ENCODE assay signal across 28 cellular contexts in the genomic region with DNA sequence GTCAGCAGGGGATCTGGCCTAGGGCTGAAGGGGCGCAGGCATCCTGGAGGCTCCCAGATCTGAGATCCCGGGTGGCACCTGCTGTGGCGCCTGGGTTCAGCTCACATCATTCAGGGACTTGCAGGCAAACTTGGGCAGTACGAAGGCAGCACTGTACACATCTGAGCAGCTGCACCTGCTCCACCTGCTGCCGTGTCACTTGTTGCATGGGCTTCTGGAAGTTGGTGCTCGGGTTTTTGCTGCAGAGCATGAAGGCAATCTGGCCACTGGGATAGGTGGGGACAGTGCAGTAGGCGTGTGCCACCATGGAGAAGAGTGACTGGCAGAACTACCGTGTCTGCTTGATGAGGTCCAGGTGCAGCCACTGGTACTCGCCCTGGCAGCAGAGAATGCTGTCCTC.
"Had no signal": no experiment of that assay in that cellular context is flagged by ENCODE, and none has a peak within 500 bp of the region (broad histone marks: within the 10 kb centered on the region; RNA-seq: fewer than 3 reads in every experiment).

No MANE protein-coding gene starts in this region.

- H3K4me3 ChIP-seq: coronary artery, esophagus muscularis mucosa, gastroesophageal sphincter, heart left ventricle, hepatocyte, lung, neural progenitor cell, prostate gland, sigmoid colon, stomach, thyroid gland had no signal

- H3K4me3 Mint-ChIP-seq: memory B cell; naive thymus-derived CD4-positive, alpha-beta T cell; nephron; neural progenitor cell; stimulated activated effector memory CD8-positive, alpha-beta T cell treated with anti-CD3 and anti-CD28 coated beads, Interleukin-12 subunit alpha, Interleukin-12 subunit beta, amount 100 ng/mL, for 72 hours; type B pancreatic cell had no signal

- H3K27me3 ChIP-seq: esophagus muscularis mucosa, foreskin keratinocyte, gastroesophageal sphincter, heart left ventricle, hepatocyte, neural progenitor cell, sigmoid colon, stomach, thyroid gland had no signal

- DNase-seq: dermis blood vessel endothelial cell; effector memory CD4-positive, alpha-beta T cell; foreskin keratinocyte; heart left ventricle; kidney; midbrain; naive thymus-derived CD4-positive, alpha-beta T cell; right cardiac atrium; sigmoid colon; stimulated activated CD4-positive, alpha-beta T cell treated with anti-CD3 and anti-CD28 coated beads, Interleukin-2, amount 100 ng/mL, for 24 hours; stimulated activated CD4-positive, alpha-beta T cell treated with anti-CD3 and anti-CD28 coated beads, Interleukin-4, amount 100 ng/mL, for 24 hours; stimulated activated naive CD4-positive, alpha-beta T cell treated with Interleukin-2 at 50 U/mL for 16 hours; stomach; thyroid gland had no signal

- H3K9me3 Mint-ChIP-seq: memory B cell; naive thymus-derived CD4-positive, alpha-beta T cell; nephron; neural progenitor cell; stimulated activated effector memory CD8-positive, alpha-beta T cell treated with anti-CD3 and anti-CD28 coated beads, Interleukin-12 subunit alpha, Interleukin-12 subunit beta, amount 100 ng/mL, for 72 hours; type B pancreatic cell had no signal

- ATAC-seq: foreskin keratinocyte; gastroesophageal sphincter; heart left ventricle; left lobe of liver; naive thymus-derived CD4-positive, alpha-beta T cell; right cardiac atrium; stimulated activated effector memory CD8-positive, alpha-beta T cell treated with anti-CD3 and anti-CD28 coated beads, Interleukin-12 subunit alpha, Interleukin-12 subunit beta, amount 100 ng/mL, for 72 hours had no signal

- FAIRE-seq: endothelial cell of umbilical vein, kidney had no signal

- H3K27ac ChIP-seq: coronary artery, esophagus muscularis mucosa, foreskin keratinocyte, gastroesophageal sphincter, heart left ventricle, hepatocyte, neural progenitor cell, parathyroid adenoma, prostate gland, sigmoid colon, stomach, thyroid gland had no signal

- H3K9ac ChIP-seq: neural progenitor cell, parathyroid adenoma had no signal

- H3K4me1 Mint-ChIP-seq: nephron; neural progenitor cell; stimulated activated effector memory CD8-positive, alpha-beta T cell treated with anti-CD3 and anti-CD28 coated beads, Interleukin-12 subunit alpha, Interleukin-12 subunit beta, amount 100 ng/mL, for 72 hours had no signal

- H2AFZ ChIP-seq: hepatocyte, neural progenitor cell, parathyroid adenoma had no signal

- H3K79me2 ChIP-seq: hepatocyte, parathyroid adenoma had no signal

- H3K27me3 Mint-ChIP-seq: memory B cell; naive thymus-derived CD4-positive, alpha-beta T cell; type B pancreatic cell had no signal

- H3K4me2 ChIP-seq: hepatocyte, neural progenitor cell had no signal

- H3K4me1 ChIP-seq: esophagus muscularis mucosa, foreskin keratinocyte, gastroesophageal sphincter, heart left ventricle, neural progenitor cell, parathyroid adenoma, prostate gland, sigmoid colon, stomach, thyroid gland had no signal

- H3K9me3 ChIP-seq: esophagus muscularis mucosa, gastroesophageal sphincter, heart left ventricle, prostate gland, sigmoid colon, stomach, thyroid gland had no signal
